In genomic region chr12:6102021-6102420, GRCh38 we compare ENCODE assay signal across 7 cellular contexts. TPM values are rescaled to one million over a fixed set of nuclear protein-coding genes. Genes with fewer than 3 reads are reported as not detected.
"Had no signal": no experiment of that assay in that cellular context is flagged by ENCODE, and none has a peak within 500 bp of the region (broad histone marks: within the 10 kb centered on the region; RNA-seq: fewer than 3 reads in every experiment).

No MANE protein-coding gene starts in this region.

RNA-seq across cellular contexts. Expression of gene VWF, which starts 22.4 kb away (rescaled TPM):
- total RNA-seq: activated B cell treated with CpG ODN at 0.5 μM for 24 hours; activated CD4-positive, alpha-beta memory T cell treated with anti-CD3 and anti-CD28 coated beads for 36 hours; activated CD4-positive, alpha-beta memory T cell treated with anti-CD3 and anti-CD28 coated beads, Interleukin-2, amount 10 ng/mL, durations not matched to agents 7 days and 5 days; activated CD4-positive, alpha-beta T cell treated with anti-CD3 and anti-CD28 coated beads, Interleukin-2, amount 10 ng/mL, durations not matched to agents 24 days and 14 days; activated CD4-positive, alpha-beta T cell treated with anti-CD3 and anti-CD28 coated beads, Interleukin-2, amount 10 ng/mL, durations not matched to agents 7 days and 5 days; activated CD8-positive, alpha-beta T cell treated with anti-CD3 and anti-CD28 coated beads, Interleukin-2, amount 10 ng/mL, durations not matched to agents 7 days and 5 days; T-helper 1 cell treated with Interleukin-12 subunit alpha and Interleukin-12 subunit beta and Interleukin-4 antibody, amounts not matched to agents 30 ng/mL and 1 ng/mL, for 36 hours had no signal
